In the genomic region with DNA sequence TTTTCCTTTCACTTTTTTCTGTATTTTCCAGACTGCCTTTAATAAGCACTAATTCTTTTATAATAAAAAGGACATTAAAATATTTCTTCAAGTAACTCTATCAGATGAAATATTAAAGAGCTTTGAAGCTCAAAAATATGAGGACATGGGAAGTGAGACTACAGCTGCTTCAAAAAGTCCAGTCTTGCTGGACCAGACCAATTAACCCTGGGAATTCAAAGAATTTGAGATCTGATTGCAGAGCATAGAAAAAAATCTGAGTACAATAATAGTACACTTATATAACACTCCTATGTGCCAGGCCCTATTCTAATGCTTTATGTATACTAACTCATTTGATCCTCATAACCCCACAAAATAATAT, we compare ENCODE assay signal across 10 cellular contexts. TPM values are rescaled to one million over a fixed set of nuclear protein-coding genes. Genes with fewer than 3 reads are reported as not detected.
DNase-seq lines count a peak whose midpoint lies in the region; ATAC-seq and TF ChIP-seq lines count a peak whose summit lies in the region.
"Had no signal": no experiment of that assay in that cellular context is flagged by ENCODE, and none has a peak within 500 bp of the region (broad histone marks: within the 10 kb centered on the region; RNA-seq: fewer than 3 reads in every experiment).

No MANE protein-coding gene starts in this region.

- H3K36me3 ChIP-seq in BLaER1 treated with 17β-estradiol and CSF1 and Interleukin-3, amounts not matched to agents 10 nM and 100 nM = peaks cover 9 to 37% (median 14%) of the 10 kb centered on the region in 11 experiments
- H3K36me3 ChIP-seq in OCI-LY7 (ENCODE audit: insufficient read depth, low read length) = peaks cover 36% of the 10 kb centered on the region

- H3K27me3 Mint-ChIP-seq in naive thymus-derived CD8-positive, alpha-beta T cell = no peaks in the 10 kb centered on the region

- no peak overlapping the region for H2AFZ ChIP-seq in OCI-LY7 (ENCODE audit: low read length)

- peak overlapping the region in 9 of 10 donors; percentile 16 to 86 (median 68) for H3K4me3 Mint-ChIP-seq in naive thymus-derived CD8-positive, alpha-beta T cell

- H3K4me2 ChIP-seq in BLaER1 treated with 17β-estradiol and CSF1 and Interleukin-3, amounts not matched to agents 10 nM and 100 nM = peak overlapping the region; percentile 4 to 55 (median 36); a peak in 15 of 22 replicates
- peak overlapping the region; percentile 56 for H3K4me2 ChIP-seq in OCI-LY7 (ENCODE audit: low read length)

- DNase-seq in OCI-LY7 (ENCODE audit: low spot score) (no peak), coronary artery (ENCODE audit: low spot score) (no peak), middle frontal gyrus (ENCODE audit: extremely low spot score, low spot score) (no peak), NCI-H1105 treated with DMSO at 0.1 percent for 48 hours (lab: John Stamatoyannopoulos, UW) (no peak), RPMI8226 (no peak)
- no peak for DNase-seq in naive thymus-derived CD8-positive, alpha-beta T cell
- DNase-seq: aorta, DMS 273 treated with DMSO at 0.1 percent for 48 hours had no signal

- H4K20me1 ChIP-seq in BLaER1 treated with 17β-estradiol and CSF1 and Interleukin-3, amounts not matched to agents 10 nM and 100 nM = peaks cover 36 to 88% (median 84%) of the 10 kb centered on the region in 11 experiments
- peaks cover 54% of the 10 kb centered on the region for H4K20me1 ChIP-seq in OCI-LY7 (ENCODE audit: insufficient read depth, low read length)

- no peak overlapping the region for H3K4me3 ChIP-seq in BLaER1 treated with 17β-estradiol and CSF1 and Interleukin-3, amounts not matched to agents 10 nM and 100 nM
- H3K4me3 ChIP-seq in OCI-LY7 (ENCODE audit: low read depth, low read length, poor library complexity, severe bottlenecking) (peak overlapping the region; percentile 23), coronary artery (peak overlapping the region; percentile 33)

- POLR2A ChIA-PET in OCI-LY7 (lab: Charles Lee) = interaction anchor here (1.1 to 3.1 kb wide), 5 partner anchors 9 to 30 kb away, joined by 3 to 53 read pairs (median 6); a partner anchor contains a TSS
- POLR2A ChIA-PET in naive thymus-derived CD8-positive, alpha-beta T cell (lab: Charles Lee) = interaction anchor here (3.4 kb wide), 1 partner anchor 9 kb away, joined by 20 read pairs; a partner anchor contains a TSS

- no peaks in the 10 kb centered on the region for H3K27me3 ChIP-seq in BLaER1 treated with 17β-estradiol and CSF1 and Interleukin-3, amounts not matched to agents 10 nM and 100 nM

- peaks cover 46 to 89% (median 75%) of the 10 kb centered on the region in 10 experiments for H3K4me1 ChIP-seq in BLaER1 treated with 17β-estradiol and CSF1 and Interleukin-3, amounts not matched to agents 10 nM and 100 nM
- peaks cover 88% of the 10 kb centered on the region for H3K4me1 ChIP-seq in OCI-LY7 (ENCODE audit: insufficient read depth, low read length, poor library complexity, severe bottlenecking)

- no TSS peak for BruUV-seq in OCI-LY7 (replicated peaks; lab: Mats Ljungman, UMichigan)

- peaks cover 8 to 12% (median 11%) of the 10 kb centered on the region in 11 experiments; a peak in 21 of 22 replicates for H3K9me3 ChIP-seq in BLaER1 treated with 17β-estradiol and CSF1 and Interleukin-3, amounts not matched to agents 10 nM and 100 nM (replicated peaks in 1 of 11)
- no peaks in the 10 kb centered on the region for H3K9me3 ChIP-seq in OCI-LY7 (ENCODE audit: low read length)

- TF ChIP-seq CTCF in OCI-LY7 (conservative IDR thresholded peaks at IDR 0.05; ENCODE audit: low read length) (no peak), coronary artery (IDR thresholded peaks at IDR 0.05) (no peak)

- CTCF ChIA-PET in OCI-LY7 (lab: Charles Lee; ENCODE audit: unreplicated experiment) = interaction anchor here (0.6 to 1.4 kb wide), 3 partner anchors 9 to 13 kb away, joined by 3 read pairs; a partner anchor contains a TSS

- peaks cover 35 to 86% (median 75%) of the 10 kb centered on the region in 4 donors for H3K4me1 Mint-ChIP-seq in naive thymus-derived CD8-positive, alpha-beta T cell

- intact Hi-C loops in OCI-LY7 (cut with micrococcal nuclease; ENCODE audit: unreplicated experiment) = no loop called here

- peaks cover 0 to under 1% (median 0%) of the 10 kb centered on the region in 9 donors for H3K9me3 Mint-ChIP-seq in naive thymus-derived CD8-positive, alpha-beta T cell

- H3K27ac Mint-ChIP-seq in naive thymus-derived CD8-positive, alpha-beta T cell = peak overlapping the region; percentile 63 to 94 (median 88)

- peaks cover 0 to 28% (median 8%) of the 10 kb centered on the region in 3 donors for H3K36me3 Mint-ChIP-seq in naive thymus-derived CD8-positive, alpha-beta T cell

- no peak for ATAC-seq in naive thymus-derived CD8-positive, alpha-beta T cell
- no peak for ATAC-seq in HG02623 (IDR thresholded peaks at IDR 0.05; ENCODE audit: unreplicated experiment)

- H3K9ac ChIP-seq in BLaER1 treated with 17β-estradiol and CSF1 and Interleukin-3, amounts not matched to agents 10 nM and 100 nM = no peak overlapping the region

- peak overlapping the region in 1 of 11 experiments; percentile 23; a peak in 1 of 22 replicates for H3K27ac ChIP-seq in BLaER1 treated with 17β-estradiol and CSF1 and Interleukin-3, amounts not matched to agents 10 nM and 100 nM
- H3K27ac ChIP-seq in OCI-LY7 (ENCODE audit: low read depth, low read length, poor library complexity, severe bottlenecking) (peak overlapping the region; percentile 76), coronary artery (peak overlapping the region; percentile 61 to 71)

- peaks cover 100% of the 10 kb centered on the region for H3K79me2 ChIP-seq in OCI-LY7 (ENCODE audit: insufficient read depth, low read depth, low read length)

- H3K9me2 ChIP-seq in OCI-LY7 (ENCODE audit: insufficient read depth, low read length) = no peaks in the 10 kb centered on the region

RNA-seq across cellular contexts. Expression of a gene that starts 9.8 kb away (rescaled TPM):
- total RNA-seq in OCI-LY7 (2014; rRNA removed; shearing (Covaris generic)) = 19.4 and 22.0 TPM in 2 replicates
- total RNA-seq in OCI-LY7 (2022) = 36.1 and 40.8 TPM in 2 replicates
- 10 to 100 TPM; 71.3 to 72.4 TPM for total RNA-seq in naive thymus-derived CD8-positive, alpha-beta T cell
- polyA plus RNA-seq in naive thymus-derived CD8-positive, alpha-beta T cell = 10 to 100 TPM; 16.3 to 29.2 (median 25.3) TPM

RNA-seq across cellular contexts. Expression of a gene that starts 57.1 kb away (rescaled TPM):
- total RNA-seq in OCI-LY7 (2014; rRNA removed; shearing (Covaris generic)) = not detected in 2 replicates
- total RNA-seq in OCI-LY7 (2022) = not detected in 2 replicates
- not detected for total RNA-seq in naive thymus-derived CD8-positive, alpha-beta T cell
- polyA plus RNA-seq in naive thymus-derived CD8-positive, alpha-beta T cell = not detected

Comparison
In these comparisons a context has a peak if more than half of its experiments do, and no peak if none do; other contexts are left out.
1. H3K4me3 ChIP-seq: peak in OCI-LY7 (single experiment) and coronary artery (single experiment); none in BLaER1 treated with 17β-estradiol and CSF1 and Interleukin-3, amounts not matched to agents 10 nM and 100 nM (0 of 10).